Comparison of ENCODE assay signal across 14 cellular contexts in genomic region chrX:40908857-40909475, GRCh38.
DNase-seq lines count a peak whose midpoint lies in the region; ATAC-seq and TF ChIP-seq lines count a peak whose summit lies in the region.
"Had no signal": no experiment of that assay in that cellular context is flagged by ENCODE, and none has a peak within 500 bp of the region (broad histone marks: within the 10 kb centered on the region; RNA-seq: fewer than 3 reads in every experiment).

No MANE protein-coding gene starts in this region.

- ATAC-seq in HG02970 (IDR thresholded peaks at IDR 0.05; ENCODE audit: low FRiP score, unreplicated experiment) (no peak), GM21717 (IDR thresholded peaks at IDR 0.05; ENCODE audit: unreplicated experiment) (no peak)

- no peaks in the 10 kb centered on the region for H3K27me3 Mint-ChIP-seq in glutamatergic neuron (ENCODE audit: unreplicated experiment)
- H3K27me3 Mint-ChIP-seq in immature natural killer cell (ENCODE audit: low read depth in 3 of 3): peaks cover 1 to 3% (median 2%) of the 10 kb centered on the region in 3 donors
- H3K27me3 Mint-ChIP-seq: activated naive CD8-positive, alpha-beta T cell treated with anti-CD3 and anti-CD28 coated beads, Interleukin-2, amount 10 ng/mL, durations not matched to agents 7 days and 5 days had no signal

- no peaks in the 10 kb centered on the region; the same call in 1 of the 2 replicates for H3K27me3 ChIP-seq in H7 (ENCODE audit: control insufficient read depth, insufficient read depth, low read length)

- no peak overlapping the region for H3K4me3 ChIP-seq in H7 (ENCODE audit: insufficient read depth, low read depth, low read length)
- H3K4me3 ChIP-seq: left ventricle myocardium inferior had no signal

- H3K9me3 Mint-ChIP-seq in glutamatergic neuron (ENCODE audit: unreplicated experiment) (peaks cover 4% of the 10 kb centered on the region), immature natural killer cell (peaks cover 0 to 3% (median 0%) of the 10 kb centered on the region in 6 donors)
- H3K9me3 Mint-ChIP-seq: activated naive CD8-positive, alpha-beta T cell treated with anti-CD3 and anti-CD28 coated beads, Interleukin-2, amount 10 ng/mL, durations not matched to agents 7 days and 5 days had no signal

- DNase-seq in A172 (ENCODE audit: low spot score) (peak; percentile 84), HK-2 (ENCODE audit: unreplicated experiment) (peak; percentile 20), amniotic epithelial cell (ENCODE audit: low read depth) (peak; percentile 83), glutamatergic neuron (no peak), immature natural killer cell (no peak), H7 (no peak)
- DNase-seq: activated CD4-positive, CD25-positive, alpha-beta regulatory T cell treated with anti-CD3 and anti-CD28 coated beads, Interleukin-2, amount 50 U/mL, for 72 hours; activated naive CD8-positive, alpha-beta T cell treated with anti-CD3 and anti-CD28 coated beads, Interleukin-2, amount 10 ng/mL, durations not matched to agents 7 days and 5 days; left ventricle myocardium inferior; NCI-H2171; small intestine had no signal

- peak overlapping the region; percentile 65 for H3K27ac Mint-ChIP-seq in glutamatergic neuron (ENCODE audit: unreplicated experiment)
- H3K27ac Mint-ChIP-seq in immature natural killer cell: no peak overlapping the region
- H3K27ac Mint-ChIP-seq: activated naive CD8-positive, alpha-beta T cell treated with anti-CD3 and anti-CD28 coated beads, Interleukin-2, amount 10 ng/mL, durations not matched to agents 7 days and 5 days had no signal

- H3K4me1 Mint-ChIP-seq in glutamatergic neuron (ENCODE audit: low read depth, unreplicated experiment) (peaks cover 17% of the 10 kb centered on the region), immature natural killer cell (no peaks in the 10 kb centered on the region)
- H3K4me1 Mint-ChIP-seq: activated naive CD8-positive, alpha-beta T cell treated with anti-CD3 and anti-CD28 coated beads, Interleukin-2, amount 10 ng/mL, durations not matched to agents 7 days and 5 days; neural crest cell had no signal

- H3K4me3 Mint-ChIP-seq in glutamatergic neuron (ENCODE audit: unreplicated experiment) (no peak overlapping the region), immature natural killer cell (no peak overlapping the region)
- H3K4me3 Mint-ChIP-seq: activated naive CD8-positive, alpha-beta T cell treated with anti-CD3 and anti-CD28 coated beads, Interleukin-2, amount 10 ng/mL, durations not matched to agents 7 days and 5 days; neural crest cell had no signal

- H3K36me3 Mint-ChIP-seq in glutamatergic neuron (ENCODE audit: unreplicated experiment) (no peaks in the 10 kb centered on the region), immature natural killer cell (no peaks in the 10 kb centered on the region)
- H3K36me3 Mint-ChIP-seq: activated naive CD8-positive, alpha-beta T cell treated with anti-CD3 and anti-CD28 coated beads, Interleukin-2, amount 10 ng/mL, durations not matched to agents 7 days and 5 days had no signal

- TF ChIP-seq CTCF in glutamatergic neuron (IDR thresholded peaks at IDR 0.05; ENCODE audit: partially characterized antibody, unreplicated experiment): no peak

- H3K36me3 ChIP-seq in H7 (replicated peaks; ENCODE audit: control insufficient read depth, insufficient read depth, low read length): no peaks in the 10 kb centered on the region
- H3K36me3 ChIP-seq: left ventricle myocardium inferior had no signal

Comparison
In these comparisons a context has a peak if more than half of its experiments do, and no peak if none do; other contexts are left out.
1. DNase-seq: peak in A172 (single experiment), HK-2 (single experiment) and amniotic epithelial cell (single experiment); none in glutamatergic neuron (single experiment), immature natural killer cell (0 of 3) and H7 (single experiment).